26 cellular contexts compared by ENCODE assay signal in the genomic region with DNA sequence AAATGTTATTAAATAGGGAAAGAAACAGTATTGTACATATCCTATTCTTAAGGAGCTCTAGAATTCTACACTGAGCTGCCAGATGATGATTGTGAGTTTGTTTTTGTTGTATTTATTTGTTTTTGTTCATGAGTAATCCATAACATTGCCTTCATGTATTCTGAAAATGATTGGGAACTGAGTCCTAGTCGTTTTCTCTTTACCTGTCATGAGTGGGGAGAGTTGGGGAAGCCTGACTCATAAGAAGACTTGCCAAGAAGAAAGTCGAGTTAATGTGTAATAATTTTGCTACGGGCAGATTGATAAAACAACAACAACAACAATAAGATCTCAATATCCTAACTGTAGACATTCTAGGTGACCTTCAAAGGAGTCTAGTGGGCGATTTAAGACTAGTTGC.
DNase-seq lines count a peak whose midpoint lies in the region; ATAC-seq and TF ChIP-seq lines count a peak whose summit lies in the region.
"Had no signal": no experiment of that assay in that cellular context is flagged by ENCODE, and none has a peak within 500 bp of the region (broad histone marks: within the 10 kb centered on the region; RNA-seq: fewer than 3 reads in every experiment).

No MANE protein-coding gene starts in this region.

- H3K4me1 ChIP-seq in naive thymus-derived CD4-positive, alpha-beta T cell (ENCODE audit: control insufficient read depth in 2 of 2, insufficient read depth in 2 of 2, low read length in 2 of 2), result peaks cover 0 to 45% of the 10 kb centered on the region in 2 donors
- peaks cover 6 to 20% (median 9%) of the 10 kb centered on the region in 4 donors for H3K4me1 ChIP-seq in upper lobe of left lung
- H3K4me1 ChIP-seq: BE2C, breast epithelium, tibial artery had no signal

- peaks cover 0 to 6% (median 0%) of the 10 kb centered on the region in 3 experiments for H3K9me3 ChIP-seq in naive thymus-derived CD4-positive, alpha-beta T cell (ENCODE audit: control insufficient read depth in 2 of 3, low read length in 3 of 3)
- no peaks in the 10 kb centered on the region for H3K9me3 ChIP-seq in upper lobe of left lung
- H3K9me3 ChIP-seq: BE2C, breast epithelium, ovary, tibial artery had no signal

- H3K27ac ChIP-seq in naive thymus-derived CD4-positive, alpha-beta T cell (ENCODE audit: low read depth, low read length), result peak overlapping the region; percentile 64
- no peak overlapping the region for H3K27ac ChIP-seq in upper lobe of left lung
- H3K27ac ChIP-seq: breast epithelium, coronary artery, ovary, tibial artery had no signal

- peaks cover 18% of the 10 kb centered on the region for H3K36me3 Mint-ChIP-seq in activated CD4-positive, alpha-beta T cell treated with anti-CD3 and anti-CD28 coated beads, Interleukin-2, amount 10 ng/mL, durations not matched to agents 24 days and 14 days (ENCODE audit: low read depth)
- peaks cover 7 to 22% of the 10 kb centered on the region in 2 donors for H3K36me3 Mint-ChIP-seq in activated naive CD4-positive, alpha-beta T cell treated with anti-CD3 and anti-CD28 coated beads, Interleukin-2, amount 50 U/mL, for 72 hours
- peaks cover 8 to 44% (median 21%) of the 10 kb centered on the region in 5 donors for H3K36me3 Mint-ChIP-seq in naive thymus-derived CD4-positive, alpha-beta T cell
- H3K36me3 Mint-ChIP-seq: natural killer cell had no signal

- peaks cover 17% of the 10 kb centered on the region for H3K9me3 Mint-ChIP-seq in activated CD4-positive, alpha-beta T cell treated with anti-CD3 and anti-CD28 coated beads, Interleukin-2, amount 10 ng/mL, durations not matched to agents 24 days and 14 days
- peaks cover 0 to 11% of the 10 kb centered on the region in 2 donors for H3K9me3 Mint-ChIP-seq in activated naive CD4-positive, alpha-beta T cell treated with anti-CD3 and anti-CD28 coated beads, Interleukin-2, amount 50 U/mL, for 72 hours
- peaks cover 1 to 9% (median 7%) of the 10 kb centered on the region in 11 donors for H3K9me3 Mint-ChIP-seq in naive thymus-derived CD4-positive, alpha-beta T cell

- no peaks in the 10 kb centered on the region for H3K27me3 ChIP-seq in naive thymus-derived CD4-positive, alpha-beta T cell (ENCODE audit: control insufficient read depth in 2 of 2, insufficient read depth in 2 of 2, low read length in 2 of 2)
- H3K27me3 ChIP-seq in upper lobe of left lung, result no peaks in the 10 kb centered on the region
- H3K27me3 ChIP-seq: BE2C, breast epithelium, ovary, tibial artery had no signal

- peaks cover 40% of the 10 kb centered on the region for H3K4me1 Mint-ChIP-seq in activated CD4-positive, alpha-beta T cell treated with anti-CD3 and anti-CD28 coated beads, Interleukin-2, amount 10 ng/mL, durations not matched to agents 24 days and 14 days
- H3K4me1 Mint-ChIP-seq in naive thymus-derived CD4-positive, alpha-beta T cell, result peaks cover 31 to 81% (median 66%) of the 10 kb centered on the region in 7 donors
- H3K4me1 Mint-ChIP-seq: activated B cell treated with CpG ODN at 0.5 μM for 24 hours, natural killer cell had no signal

- POLR2A ChIA-PET in naive thymus-derived CD4-positive, alpha-beta T cell (lab: Charles Lee), result interaction anchor here (0.7 to 2.9 kb wide), 8 partner anchors 10 to 134 kb away, joined by 3 to 10 read pairs (median 5); a partner anchor contains a TSS

- H3K27ac Mint-ChIP-seq in activated CD4-positive, alpha-beta T cell treated with anti-CD3 and anti-CD28 coated beads, Interleukin-2, amount 10 ng/mL, durations not matched to agents 24 days and 14 days, result peak overlapping the region; percentile 18
- peak overlapping the region; percentile 7 to 94 for H3K27ac Mint-ChIP-seq in activated naive CD4-positive, alpha-beta T cell treated with anti-CD3 and anti-CD28 coated beads, Interleukin-2, amount 50 U/mL, for 72 hours
- H3K27ac Mint-ChIP-seq in naive thymus-derived CD4-positive, alpha-beta T cell, result peak overlapping the region; percentile 88 to 98 (median 96)
- H3K27ac Mint-ChIP-seq: activated B cell treated with CpG ODN at 0.5 μM for 24 hours; natural killer cell; stimulated activated naive CD8-positive, alpha-beta T cell treated with anti-CD3 and anti-CD28 coated beads, Interleukin-15, Interleukin-2, amounts not matched to agents 100 ng/mL and 50 ng/mL, for 24 hours had no signal

- no peaks in the 10 kb centered on the region for H3K27me3 Mint-ChIP-seq in activated CD4-positive, alpha-beta T cell treated with anti-CD3 and anti-CD28 coated beads, Interleukin-2, amount 10 ng/mL, durations not matched to agents 24 days and 14 days
- no peaks in the 10 kb centered on the region for H3K27me3 Mint-ChIP-seq in naive thymus-derived CD4-positive, alpha-beta T cell
- H3K27me3 Mint-ChIP-seq: stimulated activated naive CD8-positive, alpha-beta T cell treated with anti-CD3 and anti-CD28 coated beads, Interleukin-15, Interleukin-2, amounts not matched to agents 100 ng/mL and 50 ng/mL, for 24 hours had no signal

- ATAC-seq in GM19395 (IDR thresholded peaks at IDR 0.05; ENCODE audit: unreplicated experiment) (peak; percentile 53), HG02970 (IDR thresholded peaks at IDR 0.05; ENCODE audit: low FRiP score, unreplicated experiment) (no peak), HG03196 (IDR thresholded peaks at IDR 0.05; ENCODE audit: unreplicated experiment) (no peak), upper lobe of left lung (ENCODE audit: low FRiP score in 2 of 2) (no peak)
- ATAC-seq in activated naive CD4-positive, alpha-beta T cell treated with anti-CD3 and anti-CD28 coated beads, Interleukin-2, amount 50 U/mL, for 72 hours, result peak in 1 of 2 donors; percentile 31
- ATAC-seq in naive thymus-derived CD4-positive, alpha-beta T cell, result no peak
- ATAC-seq: left colon, natural killer cell, right cardiac atrium had no signal

- TF ChIP-seq POLR2A in upper lobe of left lung (IDR thresholded peaks at IDR 0.05), result no peak

- H3K4me3 ChIP-seq in naive thymus-derived CD4-positive, alpha-beta T cell (ENCODE audit: low read length), result no peak overlapping the region
- H3K4me3 ChIP-seq in upper lobe of left lung, result no peak overlapping the region
- H3K4me3 ChIP-seq: breast epithelium, coronary artery, ovary, tibial artery had no signal

- 91 to 93% methylated on average over 4 of the region's 4 CpGs for WGBS in upper lobe of left lung, 2 donors

- TF ChIP-seq CTCF in upper lobe of left lung (IDR thresholded peaks at IDR 0.05), result no peak

- H3K36me3 ChIP-seq in naive thymus-derived CD4-positive, alpha-beta T cell (ENCODE audit: control insufficient read depth in 2 of 3, insufficient read depth in 3 of 3, low read length in 3 of 3), result peaks cover 0 to 11% (median 0%) of the 10 kb centered on the region in 3 experiments
- H3K36me3 ChIP-seq in upper lobe of left lung, result no peaks in the 10 kb centered on the region
- H3K36me3 ChIP-seq: BE2C, breast epithelium, ovary, tibial artery had no signal

- no peak overlapping the region for H3K4me3 Mint-ChIP-seq in activated CD4-positive, alpha-beta T cell treated with anti-CD3 and anti-CD28 coated beads, Interleukin-2, amount 10 ng/mL, durations not matched to agents 24 days and 14 days
- H3K4me3 Mint-ChIP-seq in naive thymus-derived CD4-positive, alpha-beta T cell, result peak overlapping the region in 8 of 10 donors; percentile 1 to 83 (median 62)
- H3K4me3 Mint-ChIP-seq: activated B cell treated with CpG ODN at 0.5 μM for 24 hours; natural killer cell; stimulated activated naive CD8-positive, alpha-beta T cell treated with anti-CD3 and anti-CD28 coated beads, Interleukin-15, Interleukin-2, amounts not matched to agents 100 ng/mL and 50 ng/mL, for 24 hours had no signal

- intact Hi-C loops in activated CD4-positive, alpha-beta T cell treated with anti-CD3 and anti-CD28 coated beads, Interleukin-2, amount 10 ng/mL, durations not matched to agents 24 days and 14 days (cut with micrococcal nuclease), result loop anchor here (2.0 kb wide), 1 partner anchor 20 kb away; no protein-coding TSS in a partner anchor
- intact Hi-C loops in naive thymus-derived CD4-positive, alpha-beta T cell (cut with micrococcal nuclease), result loop anchor here (1.0 to 2.0 kb wide), 3 partner anchors 9 to 28 kb away; no protein-coding TSS in a partner anchor

- DNase-seq in activated CD4-positive, alpha-beta T cell treated with anti-CD3 and anti-CD28 coated beads, Interleukin-2, amount 10 ng/mL, durations not matched to agents 24 days and 14 days, result no peak
- DNase-seq in activated CD4-positive, alpha-beta T cell treated with anti-CD3 and anti-CD28 coated beads for 4 hours, result no peak
- no peak for DNase-seq in activated naive CD4-positive, alpha-beta T cell treated with anti-CD3 and anti-CD28 coated beads, Interleukin-2, amount 50 U/mL, for 72 hours (ENCODE audit: low spot score in 2 of 2)
- DNase-seq in naive thymus-derived CD4-positive, alpha-beta T cell, result no peak
- DNase-seq in upper lobe of left lung, result no peak
- DNase-seq: activated B cell treated with CpG ODN at 0.5 μM for 24 hours; activated T-cell treated with anti-CD3 and anti-CD28 coated beads, Interleukin-2, amount 50 U/mL, for 72 hours; BE2C; EL; left colon; MV-4-11; natural killer cell; NCI-H1694; NCI-H774; ovary; right cardiac atrium; stimulated activated CD4-positive, alpha-beta T cell treated with anti-CD3 and anti-CD28 coated beads, Interleukin-12 subunit alpha, Interleukin-12 subunit beta, amount 100 ng/mL, for 4 hours; stimulated activated CD4-positive, alpha-beta T cell treated with anti-CD3 and anti-CD28 coated beads, Interleukin-4, amount 100 ng/mL, for 4 hours; T1000; tibial artery had no signal

- CTCF ChIA-PET in naive thymus-derived CD4-positive, alpha-beta T cell (lab: Charles Lee), result no interaction called here

- no peak for TF ChIP-seq EP300 in upper lobe of left lung (IDR thresholded peaks at IDR 0.05)

Comparison
In these comparisons a context has a peak if more than half of its experiments do, and no peak if none do; other contexts are left out.
1. H3K27ac Mint-ChIP-seq: peak in every context shown above with its lines; median percentile 96 in naive thymus-derived CD4-positive, alpha-beta T cell; 50 in activated naive CD4-positive, alpha-beta T cell treated with anti-CD3 and anti-CD28 coated beads, Interleukin-2, amount 50 U/mL, for 72 hours; 18 in activated CD4-positive, alpha-beta T cell treated with anti-CD3 and anti-CD28 coated beads, Interleukin-2, amount 10 ng/mL, durations not matched to agents 24 days and 14 days.